9 cellular contexts compared by ENCODE assay signal in the genomic region with DNA sequence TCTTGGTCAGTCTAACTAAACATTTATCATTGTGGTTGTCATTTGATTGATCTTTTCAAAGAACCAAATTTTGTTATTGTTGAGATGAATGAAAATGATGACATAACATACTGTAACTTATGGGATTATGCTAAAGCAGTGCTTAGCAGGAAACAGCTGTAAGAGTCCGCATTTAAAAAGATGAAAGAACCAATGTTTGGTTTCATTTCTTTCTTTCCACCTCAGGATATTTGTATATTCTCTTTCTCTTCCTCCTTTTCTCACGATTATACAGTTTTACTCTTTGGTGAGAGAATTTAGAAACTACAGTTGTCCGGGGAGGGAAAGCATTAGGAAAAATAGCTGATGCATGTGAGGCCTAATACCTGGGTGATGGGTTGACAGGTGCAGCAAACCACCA. TPM values are rescaled to one million over a fixed set of nuclear protein-coding genes. Genes with fewer than 3 reads are reported as not detected.
A peak's percentile ranks its signal among the peaks of the same experiment; 100 is the strongest.
DNase-seq lines count a peak whose midpoint lies in the region; ATAC-seq and TF ChIP-seq lines count a peak whose summit lies in the region.
"Had no signal": no experiment of that assay in that cellular context is flagged by ENCODE, and none has a peak within 500 bp of the region (broad histone marks: within the 10 kb centered on the region; RNA-seq: fewer than 3 reads in every experiment).

No MANE protein-coding gene starts in this region.

- H3K9me3 ChIP-seq in cardiac muscle cell (ENCODE audit: low read depth) (no peaks in the 10 kb centered on the region), heart left ventricle (peaks cover 0 to 6% (median 0%) of the 10 kb centered on the region in 12 donors)

- CTCF ChIA-PET in activated naive CD4-positive, alpha-beta T cell treated with anti-CD3 and anti-CD28 coated beads, Interleukin-2, amount 10 ng/mL, durations not matched to agents 7 days and 5 days (lab: Charles Lee) = interaction anchor here (0.8 kb wide), 1 partner anchor 119 kb away, joined by 4 read pairs; no protein-coding TSS in a partner anchor

- H3K27ac ChIP-seq in cardiac muscle cell = peak overlapping the region; percentile 45
- no peak overlapping the region for H3K27ac ChIP-seq in heart left ventricle

- TF ChIP-seq POLR2A in heart left ventricle (IDR thresholded peaks at IDR 0.05) = no peak

- H3K4me1 ChIP-seq in cardiac muscle cell (ENCODE audit: low read depth) (no peaks in the 10 kb centered on the region), heart left ventricle (peaks cover 0 to 13% (median 0%) of the 10 kb centered on the region in 12 donors)

- H3K4me1 Mint-ChIP-seq in effector memory CD8-positive, alpha-beta T cell (ENCODE audit: low read depth in 2 of 2) = peaks cover 4 to 6% of the 10 kb centered on the region in 2 donors
- peaks cover 10% of the 10 kb centered on the region for H3K4me1 Mint-ChIP-seq in activated naive CD4-positive, alpha-beta T cell treated with anti-CD3 and anti-CD28 coated beads, Interleukin-2, amount 10 ng/mL, durations not matched to agents 7 days and 5 days

- H3K36me3 Mint-ChIP-seq in effector memory CD8-positive, alpha-beta T cell (ENCODE audit: insufficient read depth) = peaks cover 41% of the 10 kb centered on the region
- H3K36me3 Mint-ChIP-seq in activated naive CD4-positive, alpha-beta T cell treated with anti-CD3 and anti-CD28 coated beads, Interleukin-2, amount 10 ng/mL, durations not matched to agents 7 days and 5 days = peaks cover 64% of the 10 kb centered on the region

- TF ChIP-seq CTCF in cardiac muscle cell (IDR thresholded peaks at IDR 0.05; ENCODE audit: low read depth, low read length) = no peak
- TF ChIP-seq CTCF in heart left ventricle (IDR thresholded peaks at IDR 0.05) = no peak

- H3K4me3 ChIP-seq in cardiac muscle cell (no peak overlapping the region), heart left ventricle (no peak overlapping the region)
- H3K4me3 ChIP-seq: smooth muscle cell had no signal

- H3K27me3 ChIP-seq in cardiac muscle cell (no peaks in the 10 kb centered on the region), heart left ventricle (no peaks in the 10 kb centered on the region)

- H3K27ac Mint-ChIP-seq in effector memory CD8-positive, alpha-beta T cell = peak overlapping the region in 1 of 2 donors; percentile 52
- H3K27ac Mint-ChIP-seq in activated naive CD4-positive, alpha-beta T cell treated with anti-CD3 and anti-CD28 coated beads, Interleukin-2, amount 10 ng/mL, durations not matched to agents 7 days and 5 days = no peak overlapping the region

- DNase-seq in cardiac muscle cell (ENCODE audit: low read depth in 1 of 2, low spot score in 1 of 2) (no peak), heart left ventricle (no peak), NCI-H2196 treated with DMSO at 0.1 percent for 48 hours (lab: John Stamatoyannopoulos, UW; ENCODE audit: unreplicated experiment) (no peak), NCI-H2029 treated with DMSO at 0.1 percent for 48 hours (lab: John Stamatoyannopoulos, UW) (no peak)
- no peak for DNase-seq in effector memory CD8-positive, alpha-beta T cell
- no peak for DNase-seq in activated naive CD4-positive, alpha-beta T cell treated with anti-CD3 and anti-CD28 coated beads, Interleukin-2, amount 10 ng/mL, durations not matched to agents 7 days and 5 days

- ATAC-seq in heart left ventricle (no peak), HG02623 (IDR thresholded peaks at IDR 0.05; ENCODE audit: unreplicated experiment) (peak; percentile 88), HG03442 (IDR thresholded peaks at IDR 0.05; ENCODE audit: unreplicated experiment) (peak; percentile 78)
- no peak for ATAC-seq in effector memory CD8-positive, alpha-beta T cell (replicated peaks)

- no peaks in the 10 kb centered on the region for H3K9me3 Mint-ChIP-seq in effector memory CD8-positive, alpha-beta T cell
- no peaks in the 10 kb centered on the region for H3K9me3 Mint-ChIP-seq in activated naive CD4-positive, alpha-beta T cell treated with anti-CD3 and anti-CD28 coated beads, Interleukin-2, amount 10 ng/mL, durations not matched to agents 7 days and 5 days

- WGBS in heart left ventricle, 4 donors = 80 to 88% (median 83%) methylated on average over 3 of the region's 3 CpGs

- no peak overlapping the region for H3K4me3 Mint-ChIP-seq in effector memory CD8-positive, alpha-beta T cell
- no peak overlapping the region for H3K4me3 Mint-ChIP-seq in activated naive CD4-positive, alpha-beta T cell treated with anti-CD3 and anti-CD28 coated beads, Interleukin-2, amount 10 ng/mL, durations not matched to agents 7 days and 5 days

- H3K27me3 Mint-ChIP-seq in effector memory CD8-positive, alpha-beta T cell = no peaks in the 10 kb centered on the region
- H3K27me3 Mint-ChIP-seq in activated naive CD4-positive, alpha-beta T cell treated with anti-CD3 and anti-CD28 coated beads, Interleukin-2, amount 10 ng/mL, durations not matched to agents 7 days and 5 days = no peaks in the 10 kb centered on the region

- H3K36me3 ChIP-seq in cardiac muscle cell (peaks cover 69% of the 10 kb centered on the region), heart left ventricle (peaks cover 0 to 99% (median 82%) of the 10 kb centered on the region in 9 donors)

- intact Hi-C loops in heart left ventricle (cut with DNase I) = no loop called here

RNA-seq across cellular contexts. Expression of a gene that starts 23.1 kb away (rescaled TPM):
- total RNA-seq in cardiac muscle cell (1.3 and 2.4 TPM in 2 replicates), heart left ventricle (1 to 10 TPM; 1.4 to 6.9 (median 2.1) TPM)
- polyA plus RNA-seq in cardiac muscle cell (0.36 and 5.9 TPM in 2 replicates), heart left ventricle (1 to 10 TPM; 1.4 to 2.4 TPM)

RNA-seq across cellular contexts. Expression of a gene that starts 23.4 kb away (rescaled TPM):
- total RNA-seq in cardiac muscle cell (15.0 and 19.6 TPM in 2 replicates), heart left ventricle (10 to 100 TPM in 3 of 9 donors, 1 to 10 TPM in 6; 5.1 to 12.5 (median 7.6) TPM)
- polyA plus RNA-seq in cardiac muscle cell (12.8 and 16.2 TPM in 2 replicates), heart left ventricle (10 to 100 TPM in 1 of 2 donors, 1 to 10 TPM in 1; 4.2 to 10.9 TPM)

RNA-seq across cellular contexts. Expression of a gene that starts 25.5 kb away (rescaled TPM):
- 70.6 and 77.9 TPM in 2 replicates for total RNA-seq in cardiac muscle cell
- 94.7 and 110 TPM in 2 replicates for polyA plus RNA-seq in cardiac muscle cell
- total RNA-seq in heart left ventricle = 100 to 1,000 TPM; 110 to 179 (median 160) TPM
- 10 to 100 TPM; 48.7 to 98.3 TPM for polyA plus RNA-seq in heart left ventricle

RNA-seq across cellular contexts. Expression of a gene that starts 35.8 kb away (rescaled TPM):
- total RNA-seq in cardiac muscle cell (46.7 and 97.1 TPM in 2 replicates), heart left ventricle (100 to 1,000 TPM; 113 to 203 (median 148) TPM)
- polyA plus RNA-seq in cardiac muscle cell (149 and 204 TPM in 2 replicates), heart left ventricle (100 to 1,000 TPM; 210 to 327 TPM)

RNA-seq across cellular contexts. Expression of a gene that starts 36.0 kb away (rescaled TPM):
- total RNA-seq in cardiac muscle cell (52.1 and 70.7 TPM in 2 replicates), heart left ventricle (100 to 1,000 TPM; 173 to 314 (median 245) TPM)
- polyA plus RNA-seq in cardiac muscle cell (176 and 184 TPM in 2 replicates), heart left ventricle (100 to 1,000 TPM; 235 to 236 TPM)

Comparison
In these comparisons a context has a peak if more than half of its experiments do, and no peak if none do; other contexts are left out.
1. ATAC-seq: peak in HG02623 (single experiment) and HG03442 (single experiment); none in heart left ventricle (0 of 4) and effector memory CD8-positive, alpha-beta T cell (single experiment).